ENCODE assay signal across 30 cellular contexts in genomic region chr3:56102034-56102433, GRCh38.
"Had no signal": no experiment of that assay in that cellular context is flagged by ENCODE, and none has a peak within 500 bp of the region (broad histone marks: within the 10 kb centered on the region; RNA-seq: fewer than 3 reads in every experiment).

No MANE protein-coding gene starts in this region.

- ATAC-seq: activated naive CD4-positive, alpha-beta T cell treated with anti-CD3 and anti-CD28 coated beads, Interleukin-2, amount 50 U/mL, for 72 hours; activated T-cell treated with anti-CD3 and anti-CD28 coated beads, Interleukin-2, amount 50 U/mL, for 72 hours; esophagus mucosa; foreskin keratinocyte; gastrocnemius medialis; heart left ventricle had no signal

- FAIRE-seq: bronchial epithelial cell had no signal

- H3K27ac Mint-ChIP-seq: activated CD4-positive, alpha-beta memory T cell treated with anti-CD3 and anti-CD28 coated beads, Interleukin-2, amount 10 ng/mL, durations not matched to agents 7 days and 5 days; activated CD4-positive, alpha-beta T cell treated with anti-CD3 and anti-CD28 coated beads, Interleukin-2, amount 10 ng/mL, durations not matched to agents 7 days and 5 days; activated naive CD4-positive, alpha-beta T cell treated with anti-CD3 and anti-CD28 coated beads, Interleukin-2, amount 10 ng/mL, durations not matched to agents 7 days and 5 days; activated naive CD4-positive, alpha-beta T cell treated with anti-CD3 and anti-CD28 coated beads, Interleukin-2, amount 50 U/mL, for 72 hours; activated naive CD8-positive, alpha-beta T cell treated with anti-CD3 and anti-CD28 coated beads, Interleukin-2, amount 10 ng/mL, durations not matched to agents 7 days and 5 days; activated T-cell treated with anti-CD3 and anti-CD28 coated beads, Interleukin-2, amount 50 U/mL, for 24 hours; activated T-cell treated with anti-CD3 and anti-CD28 coated beads, Interleukin-2, amount 50 U/mL, for 72 hours; brain; dendritic cell treated with granulocyte-macrophage colony-stimulating factor and Interleukin-4, amounts not matched to agents 40 ng/mL and 50 ng/mL, for 4 days; endodermal cell had no signal

- H3K9me3 ChIP-seq: ascending aorta, gastrocnemius medialis, heart left ventricle had no signal

- H3K4me3 Mint-ChIP-seq: activated CD4-positive, alpha-beta memory T cell treated with anti-CD3 and anti-CD28 coated beads, Interleukin-2, amount 10 ng/mL, durations not matched to agents 7 days and 5 days; activated CD4-positive, alpha-beta T cell treated with anti-CD3 and anti-CD28 coated beads, Interleukin-2, amount 10 ng/mL, durations not matched to agents 7 days and 5 days; activated naive CD4-positive, alpha-beta T cell treated with anti-CD3 and anti-CD28 coated beads, Interleukin-2, amount 10 ng/mL, durations not matched to agents 7 days and 5 days; activated naive CD8-positive, alpha-beta T cell treated with anti-CD3 and anti-CD28 coated beads, Interleukin-2, amount 10 ng/mL, durations not matched to agents 7 days and 5 days; activated T-cell treated with anti-CD3 and anti-CD28 coated beads, Interleukin-2, amount 50 U/mL, for 24 hours; activated T-cell treated with anti-CD3 and anti-CD28 coated beads, Interleukin-2, amount 50 U/mL, for 72 hours; brain; central memory CD8-positive, alpha-beta T cell; dendritic cell treated with granulocyte-macrophage colony-stimulating factor and Interleukin-4, amounts not matched to agents 40 ng/mL and 50 ng/mL, for 4 days; endodermal cell had no signal

- H3K27me3 ChIP-seq: ascending aorta, dorsolateral prefrontal cortex, foreskin keratinocyte, gastrocnemius medialis, heart left ventricle had no signal

- H3K27ac ChIP-seq: ascending aorta, coronary artery, dorsolateral prefrontal cortex, foreskin keratinocyte, gastrocnemius medialis, heart left ventricle had no signal

- H3K36me3 Mint-ChIP-seq: activated naive CD4-positive, alpha-beta T cell treated with anti-CD3 and anti-CD28 coated beads, Interleukin-2, amount 10 ng/mL, durations not matched to agents 7 days and 5 days; activated naive CD4-positive, alpha-beta T cell treated with anti-CD3 and anti-CD28 coated beads, Interleukin-2, amount 50 U/mL, for 72 hours; activated naive CD8-positive, alpha-beta T cell treated with anti-CD3 and anti-CD28 coated beads, Interleukin-2, amount 10 ng/mL, durations not matched to agents 7 days and 5 days; brain had no signal

- H3K9me3 Mint-ChIP-seq: activated CD4-positive, alpha-beta memory T cell treated with anti-CD3 and anti-CD28 coated beads, Interleukin-2, amount 10 ng/mL, durations not matched to agents 7 days and 5 days; activated CD4-positive, alpha-beta T cell treated with anti-CD3 and anti-CD28 coated beads, Interleukin-2, amount 10 ng/mL, durations not matched to agents 7 days and 5 days; activated naive CD8-positive, alpha-beta T cell treated with anti-CD3 and anti-CD28 coated beads, Interleukin-2, amount 10 ng/mL, durations not matched to agents 7 days and 5 days; activated T-cell treated with anti-CD3 and anti-CD28 coated beads, Interleukin-2, amount 50 U/mL, for 24 hours; brain; dendritic cell treated with granulocyte-macrophage colony-stimulating factor and Interleukin-4, amounts not matched to agents 40 ng/mL and 50 ng/mL, for 4 days; endodermal cell had no signal

- H3K4me1 ChIP-seq: ascending aorta, foreskin keratinocyte, gastrocnemius medialis had no signal

- DNase-seq: activated CD4-positive, alpha-beta memory T cell treated with anti-CD3 and anti-CD28 coated beads, Interleukin-2, amount 10 ng/mL, durations not matched to agents 7 days and 5 days; activated CD4-positive, alpha-beta T cell treated with anti-CD3 and anti-CD28 coated beads for 1 hour; activated CD4-positive, alpha-beta T cell treated with anti-CD3 and anti-CD28 coated beads for 4 hours; activated CD4-positive, alpha-beta T cell treated with anti-CD3 and anti-CD28 coated beads, Interleukin-2, amount 10 ng/mL, durations not matched to agents 7 days and 5 days; activated CD4-positive, alpha-beta T cell treated with anti-CD3 and anti-CD28 coated beads, Interleukin-2, amount 50 U/mL, for 4 hours; activated CD8-positive, alpha-beta memory T cell treated with anti-CD3 and anti-CD28 coated beads, Interleukin-2, amount 50 U/mL, for 48 hours; activated gamma-delta T cell; activated naive CD4-positive, alpha-beta T cell; activated naive CD4-positive, alpha-beta T cell treated with anti-CD3 and anti-CD28 coated beads, Interleukin-2, amount 10 ng/mL, durations not matched to agents 7 days and 5 days; activated naive CD8-positive, alpha-beta T cell treated with anti-CD3 and anti-CD28 coated beads, Interleukin-2, amount 10 ng/mL, durations not matched to agents 7 days and 5 days; activated T-cell treated with anti-CD3 and anti-CD28 coated beads for 4 hours; activated T-cell treated with anti-CD3 and anti-CD28 coated beads, Interleukin-2, amount 50 U/mL, for 24 hours; activated T-cell treated with anti-CD3 and anti-CD28 coated beads, Interleukin-2, amount 50 U/mL, for 72 hours; dorsolateral prefrontal cortex; effector memory CD4-positive, alpha-beta T cell; endodermal cell; foreskin keratinocyte; gastrocnemius medialis; glutamatergic neuron; heart left ventricle; T-helper 1 cell; T-helper 2 cell had no signal

- H3K4me1 Mint-ChIP-seq: activated CD4-positive, alpha-beta memory T cell treated with anti-CD3 and anti-CD28 coated beads, Interleukin-2, amount 10 ng/mL, durations not matched to agents 7 days and 5 days; activated CD4-positive, alpha-beta T cell treated with anti-CD3 and anti-CD28 coated beads, Interleukin-2, amount 10 ng/mL, durations not matched to agents 7 days and 5 days; activated naive CD4-positive, alpha-beta T cell treated with anti-CD3 and anti-CD28 coated beads, Interleukin-2, amount 10 ng/mL, durations not matched to agents 7 days and 5 days; activated naive CD8-positive, alpha-beta T cell treated with anti-CD3 and anti-CD28 coated beads, Interleukin-2, amount 10 ng/mL, durations not matched to agents 7 days and 5 days; brain; central memory CD8-positive, alpha-beta T cell had no signal

- H3K4me3 ChIP-seq: ascending aorta, coronary artery, dorsolateral prefrontal cortex, gastrocnemius medialis, heart left ventricle had no signal

- H3K36me3 ChIP-seq: ascending aorta, gastrocnemius medialis, heart left ventricle had no signal

- H3K27me3 Mint-ChIP-seq: activated CD4-positive, alpha-beta memory T cell treated with anti-CD3 and anti-CD28 coated beads, Interleukin-2, amount 10 ng/mL, durations not matched to agents 7 days and 5 days; activated naive CD4-positive, alpha-beta T cell treated with anti-CD3 and anti-CD28 coated beads, Interleukin-2, amount 10 ng/mL, durations not matched to agents 7 days and 5 days; activated naive CD8-positive, alpha-beta T cell treated with anti-CD3 and anti-CD28 coated beads, Interleukin-2, amount 10 ng/mL, durations not matched to agents 7 days and 5 days; brain; central memory CD8-positive, alpha-beta T cell had no signal
